8 cellular contexts compared by ENCODE assay signal in the genomic region with DNA sequence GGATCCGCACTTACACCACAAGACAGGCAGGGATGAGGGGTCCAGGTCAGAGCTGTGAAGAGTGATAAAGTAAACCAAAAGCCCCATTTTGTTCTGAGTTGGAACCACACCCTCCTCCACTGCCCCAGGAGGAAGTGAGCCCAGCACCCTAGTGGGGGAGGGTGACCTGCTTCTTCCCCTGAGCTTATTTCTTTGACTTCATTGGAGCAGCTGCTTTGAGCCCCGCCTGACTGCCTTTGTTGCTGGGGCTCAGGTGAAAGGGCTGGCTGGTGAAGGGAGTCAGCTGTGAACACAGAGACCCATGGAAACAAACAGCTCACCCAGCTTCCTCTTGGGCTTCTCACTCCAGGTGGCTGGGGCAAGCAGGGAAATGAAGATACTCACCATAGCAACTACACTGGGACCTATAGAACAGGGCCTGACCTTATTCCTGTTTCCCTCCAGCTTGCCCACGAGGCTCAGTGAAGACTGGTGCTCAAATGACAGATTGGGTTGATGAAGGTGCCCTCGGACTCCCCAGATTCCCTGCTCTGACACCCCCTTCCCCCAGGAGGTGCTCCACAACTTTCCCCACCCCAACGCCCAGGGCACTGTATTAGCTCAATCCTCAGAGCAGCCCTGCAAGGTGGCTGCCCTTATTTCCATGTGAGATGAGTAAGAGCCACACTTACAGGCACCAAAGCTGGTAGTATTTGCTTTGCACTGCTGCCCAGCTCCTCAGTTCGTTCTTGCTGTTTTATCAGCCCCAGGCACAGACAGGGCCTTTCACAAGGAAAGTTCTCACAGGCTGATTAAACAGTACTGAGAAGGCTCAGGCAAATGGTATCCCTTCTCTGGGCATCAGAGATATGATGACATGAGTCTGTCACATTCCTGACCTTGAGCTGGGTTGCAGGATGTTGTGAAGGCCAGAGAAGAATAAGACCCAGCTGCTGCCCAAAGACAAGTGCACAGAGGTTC. TPM values are rescaled to one million over a fixed set of nuclear protein-coding genes. Genes with fewer than 3 reads are reported as not detected.
DNase-seq lines count a peak whose midpoint lies in the region; ATAC-seq, FAIRE-seq and TF ChIP-seq lines count a peak whose summit lies in the region.

No MANE protein-coding gene starts in this region.

- H2BK120ac ChIP-seq in IMR-90 (ENCODE audit: low read depth, low read length) (no peak overlapping the region), mesendoderm (ENCODE audit: low read depth, low read length) (no peak overlapping the region)

- H3K56ac ChIP-seq in IMR-90 (ENCODE audit: extremely low read depth, insufficient read depth, low read length) (no peak overlapping the region), mesendoderm (ENCODE audit: low read length) (peak overlapping the region; percentile 64)

- 83% methylated on average over 1 of the region's 6 CpGs; no CpG with 5 or more reads in 1 of the 2 experiments for WGBS in IMR-90 (ENCODE audit: extremely low coverage in 2 of 2, insufficient read length in 1 of 2), 2 experiments
- 20% methylated on average over 6 of the region's 6 CpGs for WGBS in K562 (ENCODE audit: insufficient coverage, low coverage, missing lambda C conversion rate)
- no CpG with 5 or more reads among the region's 6 CpGs for WGBS in mesendoderm (ENCODE audit: extremely low coverage, insufficient coverage, low lambda C conversion rate)

- TF ChIP-seq POLR2A in IMR-90 (IDR thresholded peaks at IDR 0.05; ENCODE audit: low read depth, low read length) (no peak), K562 (conservative IDR thresholded peaks at IDR 0.05) (no peak), vagina (IDR thresholded peaks at IDR 0.05) (no peak)

- no peak overlapping the region for H2AK5ac ChIP-seq in IMR-90 (ENCODE audit: low read depth, low read length)
- H2AK5ac ChIP-seq in mesendoderm (ENCODE audit: low read length), result no peak overlapping the region

- H3K4me1 ChIP-seq in Caco-2, result peaks cover 15% of the 10 kb centered on the region
- H3K4me1 ChIP-seq in IMR-90 (ENCODE audit: control insufficient read depth, insufficient read depth, low read length), result no peaks in the 10 kb centered on the region; the same call in 1 of the 2 replicates
- H3K4me1 ChIP-seq in K562 (replicated peaks in 1 of 2; ENCODE audit: control insufficient read depth in 2 of 2, insufficient read depth in 2 of 2, low read length in 2 of 2), result peaks cover 41 to 67% of the 10 kb centered on the region in 2 experiments
- peaks cover 16% of the 10 kb centered on the region for H3K4me1 ChIP-seq in mesendoderm (ENCODE audit: control insufficient read depth, low read depth, low read length)
- H3K4me1 ChIP-seq in vagina, result peaks cover 17% of the 10 kb centered on the region

- H3K9me3 ChIP-seq in Caco-2 (no peaks in the 10 kb centered on the region), IMR-90 (ENCODE audit: control insufficient read depth, insufficient read depth, low read length) (no peaks in the 10 kb centered on the region), K562 (replicated peaks; ENCODE audit: control insufficient read depth, insufficient read depth, low read depth, low read length) (no peaks in the 10 kb centered on the region), vagina (no peaks in the 10 kb centered on the region)

- peaks cover 7% of the 10 kb centered on the region for H3K4me1 Mint-ChIP-seq in Caco-2 (ENCODE audit: low read depth, unreplicated experiment)
- peaks cover 54% of the 10 kb centered on the region for H3K4me1 Mint-ChIP-seq in T-helper 1 cell treated with Interleukin-12 subunit alpha and Interleukin-12 subunit beta and Interleukin-4 antibody, amounts not matched to agents 30 μg/mL and 1 μg/mL, for 36 hours (ENCODE audit: low read depth)
- peaks cover 78% of the 10 kb centered on the region for H3K4me1 Mint-ChIP-seq in stimulated activated naive CD8-positive, alpha-beta T cell treated with anti-CD3 and anti-CD28 coated beads, Interleukin-15, amount 100 ng/mL, for 72 hours

- dilution Hi-C loops in IMR-90 (cut with HindIII; ENCODE audit: low sequenced_read_pairs, unreplicated experiment), result no loop called here

- H3K4ac ChIP-seq in IMR-90 (ENCODE audit: low read depth, low read length) (no peak overlapping the region), mesendoderm (ENCODE audit: low read depth, low read length) (no peak overlapping the region)

- FAIRE-seq in K562 (lab: Jason Lieb, UNC), result peak; percentile 61

- no peak overlapping the region for H3K14ac ChIP-seq in IMR-90 (replicated peaks; ENCODE audit: low read depth, low read length)

- ATAC-seq in GM19468 (IDR thresholded peaks at IDR 0.05; ENCODE audit: extremely low read depth, unreplicated experiment), result peak; percentile 22
- ATAC-seq in IMR-90 (ENCODE audit: low read depth), result no peak
- peak; percentile 20 for ATAC-seq in K562
- ATAC-seq in stimulated activated naive CD8-positive, alpha-beta T cell treated with anti-CD3 and anti-CD28 coated beads, Interleukin-15, amount 100 ng/mL, for 72 hours, result peak; percentile 63

- H4K8ac ChIP-seq in IMR-90 (ENCODE audit: low read depth in 2 of 2, low read length in 2 of 2) (no peak overlapping the region), mesendoderm (ENCODE audit: low read depth, low read length) (no peak overlapping the region)

- no peaks in the 10 kb centered on the region for H3K9me3 Mint-ChIP-seq in Caco-2 (ENCODE audit: unreplicated experiment)
- H3K9me3 Mint-ChIP-seq in T-helper 1 cell treated with Interleukin-12 subunit alpha and Interleukin-12 subunit beta and Interleukin-4 antibody, amounts not matched to agents 30 μg/mL and 1 μg/mL, for 36 hours, result no peaks in the 10 kb centered on the region
- no peaks in the 10 kb centered on the region for H3K9me3 Mint-ChIP-seq in stimulated activated naive CD8-positive, alpha-beta T cell treated with anti-CD3 and anti-CD28 coated beads, Interleukin-15, amount 100 ng/mL, for 72 hours

- BruUV-seq in Caco-2 (replicated peaks; lab: Mats Ljungman, UMichigan) (no TSS peak), IMR-90 (replicated peaks; lab: Mats Ljungman, UMichigan) (no TSS peak), K562 (replicated peaks; lab: Mats Ljungman, UMichigan) (no TSS peak)

- no peaks in the 10 kb centered on the region for H3K27me3 ChIP-seq in Caco-2 (replicated peaks; ENCODE audit: control insufficient read depth, insufficient read depth, low read length)
- H3K27me3 ChIP-seq in IMR-90 (ENCODE audit: control insufficient read depth, insufficient read depth, low read length), result no peaks in the 10 kb centered on the region
- no peaks in the 10 kb centered on the region for H3K27me3 ChIP-seq in K562 (ENCODE audit: control insufficient read depth in 2 of 2, insufficient read depth in 2 of 2, low read length in 2 of 2)
- H3K27me3 ChIP-seq in mesendoderm (ENCODE audit: insufficient read depth, low read length, poor library complexity), result no peaks in the 10 kb centered on the region
- H3K27me3 ChIP-seq in vagina, result no peaks in the 10 kb centered on the region

- peaks cover 9% of the 10 kb centered on the region; the same call in 1 of the 2 replicates for H3K9me1 ChIP-seq in IMR-90 (ENCODE audit: insufficient read depth, low read length)
- peaks cover 3% of the 10 kb centered on the region for H3K9me1 ChIP-seq in K562 (ENCODE audit: control insufficient read depth, insufficient read depth, low read length)

- no peak for TF ChIP-seq RAD21 in IMR-90 (IDR thresholded peaks at IDR 0.05; ENCODE audit: low read length)
- TF ChIP-seq RAD21 in K562 (CRISPR knock-in tag; conservative IDR thresholded peaks at IDR 0.05 in 1 of 2, IDR thresholded peaks at IDR 0.05 in 1 of 2), result no peak

- no peak overlapping the region for H3K4me3 ChIP-seq in Caco-2 (ENCODE audit: low read depth, low read length)
- H3K4me3 ChIP-seq in IMR-90 (ENCODE audit: insufficient read depth, low read depth, low read length), result no peak overlapping the region
- peak overlapping the region; percentile 67 for H3K4me3 ChIP-seq in K562
- H3K4me3 ChIP-seq in mesendoderm (ENCODE audit: low read length), result no peak overlapping the region
- peak overlapping the region in 1 of 2 donors; percentile 60 for H3K4me3 ChIP-seq in vagina

- no peak overlapping the region for H3K9ac ChIP-seq in IMR-90 (ENCODE audit: low read depth, low read length)
- peak overlapping the region; percentile 85 to 96; a peak in 3 of 4 replicates for H3K9ac ChIP-seq in K562 (ENCODE audit: insufficient read depth in 1 of 2, low read depth in 2 of 2, low read length in 2 of 2)
- peak overlapping the region; percentile 11 for H3K9ac ChIP-seq in mesendoderm (ENCODE audit: low read length)

- H3K18ac ChIP-seq in IMR-90 (ENCODE audit: low read depth, low read length), result no peak overlapping the region
- H3K18ac ChIP-seq in mesendoderm (ENCODE audit: low read length), result no peak overlapping the region

- H3K27ac Mint-ChIP-seq in Caco-2 (ENCODE audit: unreplicated experiment), result no peak overlapping the region
- H3K27ac Mint-ChIP-seq in T-helper 1 cell treated with Interleukin-12 subunit alpha and Interleukin-12 subunit beta and Interleukin-4 antibody, amounts not matched to agents 30 μg/mL and 1 μg/mL, for 36 hours, result peak overlapping the region; percentile 97
- peak overlapping the region; percentile 94 to 98 for H3K27ac Mint-ChIP-seq in stimulated activated naive CD8-positive, alpha-beta T cell treated with anti-CD3 and anti-CD28 coated beads, Interleukin-15, amount 100 ng/mL, for 72 hours

- H3K36me3 Mint-ChIP-seq in Caco-2 (ENCODE audit: insufficient read depth, unreplicated experiment), result peaks cover 56% of the 10 kb centered on the region
- H3K36me3 Mint-ChIP-seq in T-helper 1 cell treated with Interleukin-12 subunit alpha and Interleukin-12 subunit beta and Interleukin-4 antibody, amounts not matched to agents 30 μg/mL and 1 μg/mL, for 36 hours (ENCODE audit: low read depth), result peaks cover 69% of the 10 kb centered on the region

- TF ChIP-seq CTCF in Caco-2 (IDR thresholded peaks at IDR 0.05; ENCODE audit: insufficient read depth in 1 of 2, low read depth in 1 of 2, low read length in 1 of 2, severe bottlenecking in 1 of 2, unreplicated experiment in 1 of 2), result no peak
- no peak for TF ChIP-seq CTCF in IMR-90 (conservative IDR thresholded peaks at IDR 0.05; ENCODE audit: low read depth, low read length)
- TF ChIP-seq CTCF in K562 (IDR thresholded peaks at IDR 0.05 in 2 of 3, conservative IDR thresholded peaks at IDR 0.05 in 1 of 3; ENCODE audit: insufficient read depth in 2 of 3, low read depth in 1 of 3, low read length in 3 of 3), result no peak
- TF ChIP-seq CTCF in vagina (IDR thresholded peaks at IDR 0.05), result no peak

- TF ChIP-seq EP300 in K562 (IDR thresholded peaks at IDR 0.05; ENCODE audit: low read length), result peak; percentile 25; the same call in 1 of the 2 replicates

- H4K5ac ChIP-seq in IMR-90 (ENCODE audit: low read depth, low read length) (no peak overlapping the region), mesendoderm (ENCODE audit: low read length) (no peak overlapping the region)

- H3K27me3 Mint-ChIP-seq in Caco-2 (ENCODE audit: insufficient read depth, unreplicated experiment), result no peaks in the 10 kb centered on the region
- no peaks in the 10 kb centered on the region for H3K27me3 Mint-ChIP-seq in T-helper 1 cell treated with Interleukin-12 subunit alpha and Interleukin-12 subunit beta and Interleukin-4 antibody, amounts not matched to agents 30 μg/mL and 1 μg/mL, for 36 hours (ENCODE audit: low read depth)
- H3K27me3 Mint-ChIP-seq in stimulated activated naive CD8-positive, alpha-beta T cell treated with anti-CD3 and anti-CD28 coated beads, Interleukin-15, amount 100 ng/mL, for 72 hours, result no peaks in the 10 kb centered on the region

- H3K36me3 ChIP-seq in Caco-2 (ENCODE audit: control insufficient read depth, insufficient read depth, low read length) (peaks cover 22% of the 10 kb centered on the region), IMR-90 (ENCODE audit: control insufficient read depth, insufficient read depth, low read length) (no peaks in the 10 kb centered on the region), K562 (ENCODE audit: control insufficient read depth, insufficient read depth, low read length) (peaks cover 63% of the 10 kb centered on the region), mesendoderm (ENCODE audit: control insufficient read depth, insufficient read depth, low read length) (peaks cover 15% of the 10 kb centered on the region), vagina (no peaks in the 10 kb centered on the region)

- peaks cover 45% of the 10 kb centered on the region for H3K79me2 ChIP-seq in K562 (ENCODE audit: control insufficient read depth, insufficient read depth, low read length)
- peaks cover 7% of the 10 kb centered on the region for H3K79me2 ChIP-seq in mesendoderm (ENCODE audit: control insufficient read depth, insufficient read depth, low read length)

- H4K20me1 ChIP-seq in IMR-90 (ENCODE audit: insufficient read depth, low read length), result peaks cover 3% of the 10 kb centered on the region; the same call in 1 of the 2 replicates
- H4K20me1 ChIP-seq in K562 (replicated peaks; ENCODE audit: control insufficient read depth, insufficient read depth, low read length), result no peaks in the 10 kb centered on the region; the same call in 1 of the 2 replicates

- no peak overlapping the region for H3K23ac ChIP-seq in IMR-90 (ENCODE audit: low read depth, low read length)
- H3K23ac ChIP-seq in mesendoderm (ENCODE audit: low read length), result peak overlapping the region; percentile 3

- no peak overlapping the region; the same call in 1 of the 2 replicates for H2BK20ac ChIP-seq in IMR-90 (ENCODE audit: low read depth, low read length)

- H3K27ac ChIP-seq in IMR-90 (ENCODE audit: insufficient read depth, low read length), result no peak overlapping the region
- H3K27ac ChIP-seq in K562 (ENCODE audit: extremely low read depth, low read depth, low read length), result peak overlapping the region; percentile 99
- H3K27ac ChIP-seq in mesendoderm (ENCODE audit: low read depth, low read length), result peak overlapping the region; percentile 17
- H3K27ac ChIP-seq in vagina, result no peak overlapping the region

- H2BK15ac ChIP-seq in IMR-90 (ENCODE audit: low read depth, low read length) (no peak overlapping the region), mesendoderm (replicated peaks; ENCODE audit: low read depth) (no peak overlapping the region)

- H2AFZ ChIP-seq in IMR-90 (replicated peaks; ENCODE audit: low read length, poor library complexity) (peak overlapping the region; percentile 46), K562 (ENCODE audit: low read depth, low read length) (no peak overlapping the region)

- peak overlapping the region; percentile 91 for H3K4me3 Mint-ChIP-seq in Caco-2 (ENCODE audit: unreplicated experiment)
- H3K4me3 Mint-ChIP-seq in T-helper 1 cell treated with Interleukin-12 subunit alpha and Interleukin-12 subunit beta and Interleukin-4 antibody, amounts not matched to agents 30 μg/mL and 1 μg/mL, for 36 hours, result peak overlapping the region; percentile 96
- H3K4me3 Mint-ChIP-seq in stimulated activated naive CD8-positive, alpha-beta T cell treated with anti-CD3 and anti-CD28 coated beads, Interleukin-15, amount 100 ng/mL, for 72 hours, result peak overlapping the region; percentile 95 to 96

- no peak overlapping the region for H4K91ac ChIP-seq in IMR-90 (ENCODE audit: insufficient read depth, low read depth, low read length)

- CTCF ChIA-PET in Caco-2 (lab: Charles Lee), result no interaction called here
- CTCF ChIA-PET in IMR-90 (lab: Yijun Ruan, JAX), result interaction anchor here (0.7 kb wide), 1 partner anchor 89 kb away, joined by 3 read pairs; no protein-coding TSS in a partner anchor
- CTCF ChIA-PET in K562 (lab: Yijun Ruan, JAX; ENCODE audit: low intra/inter-chr PET ratio), result no interaction called here

- H2BK5ac ChIP-seq in IMR-90 (ENCODE audit: low read depth, low read length, poor library complexity, severe bottlenecking), result no peak overlapping the region
- H2BK5ac ChIP-seq in mesendoderm (ENCODE audit: low read length), result no peak overlapping the region

- in situ Hi-C loops in IMR-90 (cut with MboI; ENCODE audit: low sequenced_read_pairs) (no loop called here), K562 (cut with MboI) (no loop called here)

- intact Hi-C loops in Caco-2 (cut with micrococcal nuclease; ENCODE audit: unreplicated experiment), result loop anchor here (10.0 kb wide), 1 partner anchor 335 kb away; a partner anchor contains a TSS
- intact Hi-C loops in IMR-90 (cut with micrococcal nuclease), result loop anchor here (10.0 kb wide), 1 partner anchor 335 kb away; a partner anchor contains a TSS
- intact Hi-C loops in K562 (cut with micrococcal nuclease), result loop anchor here (5.0 kb wide), 1 partner anchor 192 kb away; a partner anchor contains a TSS
- intact Hi-C loops in vagina (cut with DNase I), result no loop called here

- H3K79me1 ChIP-seq in IMR-90 (ENCODE audit: low read depth in 1 of 2, low read length in 2 of 2) (0 out of 4 replicates have a peak, but pooled peaks cover 0 to 10% of the 10 kb centered on the region in 2 experiments), mesendoderm (ENCODE audit: low read length) (peaks cover 10% of the 10 kb centered on the region)

- DNase-seq in Caco-2 (peak in 1 of 2 experiments; percentile 52), IMR-90 (peak; percentile 20), K562 (ENCODE audit: extremely low read depth in 1 of 4, low spot score in 3 of 4) (peak; percentile 39 to 88 (median 64)), mesendoderm (peak; percentile 67), vagina (ENCODE audit: extremely low spot score in 2 of 2) (no peak)
- peak; percentile 52 to 78 for DNase-seq in stimulated activated naive CD8-positive, alpha-beta T cell treated with anti-CD3 and anti-CD28 coated beads, Interleukin-15, amount 100 ng/mL, for 72 hours

- H2AK9ac ChIP-seq in IMR-90 (replicated peaks; ENCODE audit: low read depth, low read length, poor library complexity), result peak overlapping the region; percentile 37

- H3K4me2 ChIP-seq in IMR-90 (ENCODE audit: low read depth, low read length), result no peak overlapping the region
- peak overlapping the region; percentile 98 for H3K4me2 ChIP-seq in K562 (ENCODE audit: insufficient read depth, low read length)
- peak overlapping the region; percentile 13 for H3K4me2 ChIP-seq in mesendoderm (ENCODE audit: low read length)

- POLR2A ChIA-PET in Caco-2 (lab: Charles Lee), result interaction anchor here (0.9 kb wide), 1 partner anchor 159 kb away, joined by 3 read pairs; no protein-coding TSS in a partner anchor
- POLR2A ChIA-PET in IMR-90 (lab: Charles Lee; ENCODE audit: unreplicated experiment), result no interaction called here
- POLR2A ChIA-PET in K562 (lab: Yijun Ruan, JAX), result interaction anchor here (0.6 to 5.8 kb wide), 17 partner anchors 9 to 376 kb away, joined by 3 to 54 read pairs (median 4); a partner anchor contains a TSS

RNA-seq across cellular contexts. Expression of a gene that starts 2.4 kb away (rescaled TPM):
- total RNA-seq in Caco-2 (2022), result 100 and 144 TPM in 2 replicates
- total RNA-seq in IMR-90 (2012; rRNA removed), result 2.0 and 2.2 TPM in 2 replicates
- 11.9 and 12.0 TPM in 2 replicates for polyA plus RNA-seq in IMR-90 (2012; rRNA removed)
- polyA plus RNA-seq in IMR-90 (2012; cell fraction: cytosol; rRNA removed), result 11.1 and 16.7 TPM in 2 replicates
- polyA plus RNA-seq in IMR-90 (2012; cell fraction: nucleus; rRNA removed; ENCODE audit: low replicate concordance), result 5.0 and 5.4 TPM in 2 replicates
- 125 and 263 TPM in 2 replicates for total RNA-seq in K562 (2011; cell fraction: chromatin; rRNA removed; ENCODE audit: low replicate concordance)
- total RNA-seq in K562 (2011; cell fraction: nucleolus; rRNA removed), result 180 and 194 TPM in 2 replicates
- total RNA-seq in K562 (2011; cell fraction: nucleoplasm; rRNA removed), result 161 and 172 TPM in 2 replicates
- 21.5 and 29.2 TPM in 2 replicates for total RNA-seq in K562 (2014; rRNA removed)
- 19.6 and 24.1 TPM in 2 replicates for total RNA-seq in K562 (2014; rRNA removed; fragmentation: Illumina TruSeq; extraction: Trizol)
- total RNA-seq in K562 (2015; rRNA removed; fragmentation: Illumina TruSeq; extraction: Trizol), result 19.2 and 25.9 TPM in 2 replicates
- 141 and 152 TPM in 2 replicates for total RNA-seq in K562 (2021)
- 45.6 and 59.3 TPM in 2 replicates for polyA plus RNA-seq in K562 (2011; rRNA removed)
- polyA plus RNA-seq in K562 (2011; cell fraction: cytosol; rRNA removed), result 113 and 142 TPM in 2 replicates
- polyA plus RNA-seq in K562 (2011; cell fraction: nucleus; rRNA removed), result 52.2 and 60.9 TPM in 2 replicates
- polyA plus RNA-seq in K562 (2012), result 99.1 and 151 TPM in 2 replicates
- polyA plus RNA-seq in K562 (2014; fragmentation: Illumina TruSeq; extraction: Trizol), result 147 and 173 TPM in 2 replicates
- polyA plus RNA-seq in K562 (2014; fragmentation: Nextera tagmentation; extraction: Ambion mirVana), result 100 to 1,000 TPM in 1 of 2 experiments, 10 to 100 TPM in 1; 95.7 to 216 TPM
- polyA plus RNA-seq in K562 (2014; rRNA removed), result 84.5 and 87.9 TPM in 2 replicates
- 59.5 and 95.2 TPM in 2 replicates for polyA minus RNA-seq in K562 (2011; rRNA and poly(A)+ RNA removed)
- 107 and 109 TPM in 2 replicates for polyA minus RNA-seq in K562 (2011; cell fraction: cytosol; rRNA and poly(A)+ RNA removed)
- polyA minus RNA-seq in K562 (2011; cell fraction: nucleus; rRNA and poly(A)+ RNA removed), result 69.9 and 106 TPM in 2 replicates
- 47.4 TPM for polyA plus RNA-seq in mesendoderm (2013, experiment 1 of 2)
- 47.6 TPM for polyA plus RNA-seq in mesendoderm (2013, experiment 2 of 2)
- total RNA-seq in vagina, result 51.3 TPM

RNA-seq across cellular contexts. Expression of a gene that starts 28.6 kb away (rescaled TPM):
- total RNA-seq in Caco-2 (2022), result 0.84 and 1.2 TPM in 2 replicates
- total RNA-seq in IMR-90 (2012; rRNA removed), result under 0.01 TPM in 2 replicates
- 0.80 TPM in 2 replicates for polyA plus RNA-seq in IMR-90 (2012; rRNA removed)
- 0.05 and 0.24 TPM in 2 replicates for polyA plus RNA-seq in IMR-90 (2012; cell fraction: cytosol; rRNA removed)
- 5.7 and 10.3 TPM in 2 replicates for polyA plus RNA-seq in IMR-90 (2012; cell fraction: nucleus; rRNA removed; ENCODE audit: low replicate concordance)
- total RNA-seq in K562 (2011; cell fraction: chromatin; rRNA removed; ENCODE audit: low replicate concordance), result 2.3 and 3.3 TPM in 2 replicates
- total RNA-seq in K562 (2011; cell fraction: nucleolus; rRNA removed), result 2.2 and 3.5 TPM in 2 replicates
- total RNA-seq in K562 (2011; cell fraction: nucleoplasm; rRNA removed), result 0.84 and 3.1 TPM in 2 replicates
- 0.05 and 0.94 TPM in 2 replicates for total RNA-seq in K562 (2014; rRNA removed)
- total RNA-seq in K562 (2014; rRNA removed; fragmentation: Illumina TruSeq; extraction: Trizol), result 0.25 and 0.29 TPM in 2 replicates
- 0.41 and 0.65 TPM in 2 replicates for total RNA-seq in K562 (2015; rRNA removed; fragmentation: Illumina TruSeq; extraction: Trizol)
- 0.18 and 0.53 TPM in 2 replicates for total RNA-seq in K562 (2021)
- polyA plus RNA-seq in K562 (2011; rRNA removed), result 0.15 and 0.26 TPM in 2 replicates
- polyA plus RNA-seq in K562 (2011; cell fraction: cytosol; rRNA removed), result 0.24 and 0.27 TPM in 2 replicates
- 1.9 and 2.1 TPM in 2 replicates for polyA plus RNA-seq in K562 (2011; cell fraction: nucleus; rRNA removed)
- 0.46 and 0.66 TPM in 2 replicates for polyA plus RNA-seq in K562 (2012)
- polyA plus RNA-seq in K562 (2014; fragmentation: Illumina TruSeq; extraction: Trizol), result 0.43 and 0.53 TPM in 2 replicates
- polyA plus RNA-seq in K562 (2014; fragmentation: Nextera tagmentation; extraction: Ambion mirVana), result not detected
- 0.04 and 0.21 TPM in 2 replicates for polyA plus RNA-seq in K562 (2014; rRNA removed)
- 0.36 and 0.39 TPM in 2 replicates for polyA minus RNA-seq in K562 (2011; rRNA and poly(A)+ RNA removed)
- not detected in 2 replicates for polyA minus RNA-seq in K562 (2011; cell fraction: cytosol; rRNA and poly(A)+ RNA removed)
- polyA minus RNA-seq in K562 (2011; cell fraction: nucleus; rRNA and poly(A)+ RNA removed), result 0.81 and 1.00 TPM in 2 replicates
- 0.18 TPM for polyA plus RNA-seq in mesendoderm (2013, experiment 1 of 2)
- polyA plus RNA-seq in mesendoderm (2013, experiment 2 of 2), result 0.28 TPM
- total RNA-seq in vagina, result 1.2 TPM

RNA-seq across cellular contexts. Expression of a gene that starts 29.5 kb away (rescaled TPM):
- total RNA-seq in Caco-2 (2022) (0.52 TPM in 1 of 2 replicates, not detected in the other), IMR-90 (2012; rRNA removed) (0.18 and 0.28 TPM in 2 replicates), K562 (2014; rRNA removed) (not detected in 2 replicates), K562 (2014; rRNA removed; fragmentation: Illumina TruSeq; extraction: Trizol) (not detected in 2 replicates), K562 (2015; rRNA removed; fragmentation: Illumina TruSeq; extraction: Trizol) (not detected in 2 replicates), K562 (2021) (not detected in 2 replicates), vagina (not detected)
- polyA plus RNA-seq in IMR-90 (2012; rRNA removed) (0.10 and 0.48 TPM in 2 replicates), K562 (2011; rRNA removed) (0.14 and 0.46 TPM in 2 replicates), K562 (2014; fragmentation: Illumina TruSeq; extraction: Trizol) (not detected in 2 replicates), K562 (2014; fragmentation: Nextera tagmentation; extraction: Ambion mirVana) (not detected), K562 (2014; rRNA removed) (0.04 TPM in 1 of 2 replicates, not detected in the other)
- 0.14 TPM in 1 of 2 replicates, not detected in the other for polyA plus RNA-seq in IMR-90 (2012; cell fraction: cytosol; rRNA removed)
- 0.15 and 0.33 TPM in 2 replicates for polyA plus RNA-seq in IMR-90 (2012; cell fraction: nucleus; rRNA removed; ENCODE audit: low replicate concordance)
- 0.69 TPM in 1 of 2 replicates, not detected in the other for total RNA-seq in K562 (2011; cell fraction: chromatin; rRNA removed; ENCODE audit: low replicate concordance)
- total RNA-seq in K562 (2011; cell fraction: nucleolus; rRNA removed), result not detected in 2 replicates
- total RNA-seq in K562 (2011; cell fraction: nucleoplasm; rRNA removed), result 0.31 and 0.81 TPM in 2 replicates
- polyA plus RNA-seq in K562 (2011; cell fraction: cytosol; rRNA removed), result 0.13 TPM in 1 of 2 replicates, not detected in the other
- polyA plus RNA-seq in K562 (2011; cell fraction: nucleus; rRNA removed), result 0.73 and 1.4 TPM in 2 replicates
- 0.08 and 0.10 TPM in 2 replicates for polyA plus RNA-seq in K562 (2012)
- 0.15 TPM in 1 of 2 replicates, not detected in the other for polyA minus RNA-seq in K562 (2011; rRNA and poly(A)+ RNA removed)
- polyA minus RNA-seq in K562 (2011; cell fraction: cytosol; rRNA and poly(A)+ RNA removed), result not detected in 2 replicates
- polyA minus RNA-seq in K562 (2011; cell fraction: nucleus; rRNA and poly(A)+ RNA removed), result 0.13 and 0.44 TPM in 2 replicates
- polyA plus RNA-seq in mesendoderm (2013, experiment 1 of 2), result 0.04 TPM
- not detected for polyA plus RNA-seq in mesendoderm (2013, experiment 2 of 2)

Comparison
In these comparisons a context has a peak if more than half of its experiments do, and no peak if none do; other contexts are left out.
1. DNase-seq: peak in IMR-90 (single experiment), K562 (4 of 4), mesendoderm (single experiment) and stimulated activated naive CD8-positive, alpha-beta T cell treated with anti-CD3 and anti-CD28 coated beads, Interleukin-15, amount 100 ng/mL, for 72 hours (2 of 2); none in vagina (0 of 2).
2. H3K27ac ChIP-seq: peak in K562 (single experiment) and mesendoderm (single experiment); none in IMR-90 (single experiment) and vagina (single experiment).
3. Peak in every context shown above with its lines, with median percentiles within 50 percentile points of each other: H3K4me3 Mint-ChIP-seq.